Comparison of ENCODE assay signal across 20 cellular contexts in genomic region chr2:160876029-160876428, GRCh38.
"Had no signal": no experiment of that assay in that cellular context is flagged by ENCODE, and none has a peak within 500 bp of the region (broad histone marks: within the 10 kb centered on the region; RNA-seq: fewer than 3 reads in every experiment).

No MANE protein-coding gene starts in this region.

- ATAC-seq: effector memory CD8-positive, alpha-beta T cell; left lobe of liver; sciatic nerve; stimulated activated naive B cell treated with anti-CD40 and anti-IgM and Interleukin-4, amounts not matched to agents 10 μg/mL and 1 μg/mL and 100 μg/mL, for 72 hours had no signal

- DNase-seq: activated B cell treated with CpG ODN at 0.5 μM for 24 hours; activated CD4-positive, alpha-beta memory T cell treated with anti-CD3 and anti-CD28 coated beads for 36 hours; activated CD4-positive, alpha-beta T cell treated with anti-CD3 and anti-CD28 coated beads for 4 hours; activated gamma-delta T cell treated with Interleukin-2 at 50 U/mL for 16 hours; activated naive CD8-positive, alpha-beta T cell treated with anti-CD3 and anti-CD28 coated beads for 36 hours; activated T-cell treated with anti-CD3 and anti-CD28 coated beads for 4 hours; amniotic stem cell; caudate nucleus; effector memory CD8-positive, alpha-beta T cell; foreskin melanocyte; glutamatergic neuron; hippocampal formation; midbrain; nucleus accumbens; stimulated activated CD4-positive, alpha-beta T cell treated with anti-CD3 and anti-CD28 coated beads, Interleukin-4, amount 100 ng/mL, for 24 hours; stimulated activated naive B cell treated with anti-CD40 and anti-IgM and Interleukin-4, amounts not matched to agents 10 μg/mL and 1 μg/mL and 100 μg/mL, for 72 hours; thyroid gland had no signal

- H3K4me1 ChIP-seq: thyroid gland had no signal

- H3K27me3 ChIP-seq: thyroid gland had no signal

- H3K27ac ChIP-seq: thyroid gland had no signal

- H3K36me3 ChIP-seq: thyroid gland had no signal

- H3K4me3 ChIP-seq: lung, thyroid gland had no signal

- H3K9me3 ChIP-seq: thyroid gland had no signal
